In the genomic region with DNA sequence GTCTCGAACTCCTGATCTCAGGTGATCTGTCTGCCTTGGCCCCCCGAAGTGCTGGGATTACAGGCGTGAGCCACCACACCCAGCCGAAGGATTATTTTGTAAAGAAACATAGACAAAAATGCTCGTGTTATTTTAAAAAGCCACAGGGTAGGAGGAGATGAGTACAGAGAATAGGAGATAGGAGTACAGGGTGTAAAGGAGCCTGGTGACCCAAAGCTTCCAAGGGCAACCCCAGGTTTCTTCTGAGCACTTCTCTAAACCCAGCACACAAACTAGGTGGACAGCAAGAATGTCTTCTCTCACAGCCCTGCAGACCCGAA, we compare ENCODE assay signal across 21 cellular contexts. TPM values are rescaled to one million over a fixed set of nuclear protein-coding genes. Genes with fewer than 3 reads are reported as not detected.
DNase-seq lines count a peak whose midpoint lies in the region; ATAC-seq and TF ChIP-seq lines count a peak whose summit lies in the region.
"Had no signal": no experiment of that assay in that cellular context is flagged by ENCODE, and none has a peak within 500 bp of the region (broad histone marks: within the 10 kb centered on the region; RNA-seq: fewer than 3 reads in every experiment).

No MANE protein-coding gene starts in this region.

- H3K9me3 Mint-ChIP-seq in activated T-cell treated with anti-CD3 and anti-CD28 coated beads, Interleukin-2, amount 50 U/mL, for 24 hours, result no peaks in the 10 kb centered on the region
- no peaks in the 10 kb centered on the region for H3K9me3 Mint-ChIP-seq in natural killer cell
- H3K9me3 Mint-ChIP-seq: IgD-negative memory B cell had no signal

- WGBS in trophoblast cell (ENCODE audit: extremely low coverage, insufficient coverage, insufficient read length), result no CpG with 5 or more reads among the region's 6 CpGs

- no peak for TF ChIP-seq RAD21 in HCT116 (IDR thresholded peaks at IDR 0.05; ENCODE audit: low read depth)

- POLR2A ChIA-PET in A673 (lab: Charles Lee; ENCODE audit: low non-redundant PET), result no interaction called here
- POLR2A ChIA-PET in HCT116 (lab: Charles Lee), result no interaction called here

- H2AFZ ChIP-seq in HCT116 (ENCODE audit: low read depth, low read length, poor library complexity, severe bottlenecking) (no peak overlapping the region), trophoblast cell (ENCODE audit: insufficient read depth, low read length, poor library complexity) (no peak overlapping the region)

- no peak overlapping the region for H3K14ac ChIP-seq in trophoblast cell (ENCODE audit: low read length)

- H3K4me2 ChIP-seq in HCT116 (ENCODE audit: low read length) (0 out of 2 replicates have a peak overlapping the region, but pooled peaks have one; percentile 10), trophoblast cell (ENCODE audit: low read length) (no peak overlapping the region)

- no peak overlapping the region for H3K23ac ChIP-seq in trophoblast cell (ENCODE audit: low read length)

- intact Hi-C loops in A673 (cut with micrococcal nuclease; ENCODE audit: unreplicated experiment), result no loop called here
- intact Hi-C loops in HCT116 (cut with micrococcal nuclease), result no loop called here
- intact Hi-C loops in natural killer cell (cut with micrococcal nuclease), result no loop called here

- H2BK120ac ChIP-seq in trophoblast cell (ENCODE audit: insufficient read depth, low read length, poor library complexity), result no peak overlapping the region

- H3K36me3 ChIP-seq in A673 (ENCODE audit: insufficient read depth, low read length, poor library complexity, severe bottlenecking) (peaks cover 13% of the 10 kb centered on the region), HCT116 (ENCODE audit: control insufficient read depth in 1 of 2, insufficient read depth in 2 of 2, low read length in 2 of 2) (no peaks in the 10 kb centered on the region), trophoblast cell (ENCODE audit: control insufficient read depth in 1 of 2, insufficient read depth in 2 of 2, low read length in 2 of 2) (peaks cover 35 to 36% of the 10 kb centered on the region in 2 experiments)

- no peaks in the 10 kb centered on the region for H3K9me2 ChIP-seq in HCT116 (ENCODE audit: insufficient read depth)

- H3K27ac ChIP-seq in A673 (ENCODE audit: low read depth, low read length, poor library complexity, severe bottlenecking), result no peak overlapping the region
- H3K27ac ChIP-seq in HCT116 (ENCODE audit: low read depth, low read length), result no peak overlapping the region
- peak overlapping the region; percentile 6 for H3K27ac ChIP-seq in trophoblast cell (ENCODE audit: low read depth, low read length)
- H3K27ac ChIP-seq: SJCRH30 had no signal

- H3K4me3 Mint-ChIP-seq in activated T-cell treated with anti-CD3 and anti-CD28 coated beads, Interleukin-2, amount 50 U/mL, for 24 hours, result no peak overlapping the region
- H3K4me3 Mint-ChIP-seq in natural killer cell, result no peak overlapping the region
- H3K4me3 Mint-ChIP-seq: B cell, CD14-positive monocyte had no signal

- H3K27ac Mint-ChIP-seq in activated T-cell treated with anti-CD3 and anti-CD28 coated beads, Interleukin-2, amount 50 U/mL, for 24 hours, result peak overlapping the region; percentile 26
- H3K27ac Mint-ChIP-seq in natural killer cell, result no peak overlapping the region
- H3K27ac Mint-ChIP-seq: B cell had no signal

- no peaks in the 10 kb centered on the region for H4K20me1 ChIP-seq in HCT116 (ENCODE audit: insufficient read depth)

- H3K79me2 ChIP-seq in HCT116 (ENCODE audit: insufficient read depth, low read length) (no peaks in the 10 kb centered on the region), trophoblast cell (ENCODE audit: control insufficient read depth, insufficient read depth, low read length, poor library complexity) (peaks cover 9% of the 10 kb centered on the region)

- H4K12ac ChIP-seq in trophoblast cell (ENCODE audit: low read depth, low read length), result no peak overlapping the region

- H4K91ac ChIP-seq in trophoblast cell (ENCODE audit: low read depth, low read length), result no peak overlapping the region

- no peak for ATAC-seq in HCT116
- no peak for ATAC-seq in natural killer cell
- no peak for ATAC-seq in HG02885 (IDR thresholded peaks at IDR 0.05; ENCODE audit: poor library complexity, unreplicated experiment)

- DNase-seq in activated T-cell treated with anti-CD3 and anti-CD28 coated beads, Interleukin-2, amount 50 U/mL, for 24 hours, result no peak
- no peak for DNase-seq in activated T-cell treated with anti-CD3 and anti-CD28 coated beads, Interleukin-2, amount 50 U/mL, for 1 hour
- DNase-seq in A673 (ENCODE audit: low spot score) (no peak), HCT116 (ENCODE audit: low read depth, low spot score) (no peak), trophoblast cell (no peak), natural killer cell (no peak)
- DNase-seq: DMS 273 treated with DMSO at 0.1 percent for 48 hours; Karpas-422; NCI-H1105 treated with DMSO at 0.1 percent for 48 hours; NCI-H2029 treated with DMSO at 0.1 percent for 48 hours; NCI-H2171; NCI-H345; NCI-H524; NCI-H774; NK-92 treated with Interleukin-12 subunit alpha and Interleukin-12 subunit beta, amount 100 ng/mL, for 24 hours; SJCRH30 had no signal

- H3K9ac ChIP-seq in HCT116 (ENCODE audit: low read length) (no peak overlapping the region), trophoblast cell (ENCODE audit: low read length) (no peak overlapping the region)

- H2BK12ac ChIP-seq in trophoblast cell (ENCODE audit: low read length), result no peak overlapping the region

- no peaks in the 10 kb centered on the region for H3K27me3 Mint-ChIP-seq in activated T-cell treated with anti-CD3 and anti-CD28 coated beads, Interleukin-2, amount 50 U/mL, for 24 hours
- H3K27me3 Mint-ChIP-seq in natural killer cell (ENCODE audit: low read depth in 2 of 2), result no peaks in the 10 kb centered on the region
- H3K27me3 Mint-ChIP-seq: B cell, IgD-negative memory B cell had no signal

- peaks cover 53% of the 10 kb centered on the region for H3K36me3 Mint-ChIP-seq in activated T-cell treated with anti-CD3 and anti-CD28 coated beads, Interleukin-2, amount 50 U/mL, for 24 hours (ENCODE audit: low read depth)
- H3K36me3 Mint-ChIP-seq in natural killer cell, result no peaks in the 10 kb centered on the region

- no peak for TF ChIP-seq POLR2A in HCT116 (IDR thresholded peaks at IDR 0.05; ENCODE audit: borderline replicate concordance, extremely low read depth, insufficient read depth, insufficient read length)

- peaks cover 8% of the 10 kb centered on the region for H3K4me1 ChIP-seq in A673 (ENCODE audit: insufficient read depth, low read length, poor library complexity, severe bottlenecking)
- H3K4me1 ChIP-seq in HCT116 (ENCODE audit: control insufficient read depth in 1 of 2, insufficient read depth in 2 of 2, low read length in 2 of 2), result peaks cover 4 to 22% of the 10 kb centered on the region in 2 experiments; a peak in 3 of 4 replicates
- H3K4me1 ChIP-seq in trophoblast cell (ENCODE audit: control insufficient read depth in 1 of 2, insufficient read depth in 2 of 2, low read length in 2 of 2), result peaks cover 31 to 39% of the 10 kb centered on the region in 2 experiments

- H2BK5ac ChIP-seq in trophoblast cell (ENCODE audit: low read depth, low read length, poor library complexity), result no peak overlapping the region

- H3K4me3 ChIP-seq in A673 (ENCODE audit: low read depth, low read length, poor library complexity, severe bottlenecking), result no peak overlapping the region
- H3K4me3 ChIP-seq in HCT116 (replicated peaks in 1 of 2; ENCODE audit: low read depth in 1 of 2, low read length in 2 of 2), result no peak overlapping the region
- no peak overlapping the region for H3K4me3 ChIP-seq in trophoblast cell (ENCODE audit: low read depth, low read length)
- H3K4me3 ChIP-seq: SJCRH30 had no signal

- H3K4me1 Mint-ChIP-seq in activated T-cell treated with anti-CD3 and anti-CD28 coated beads, Interleukin-2, amount 50 U/mL, for 24 hours (ENCODE audit: low read depth), result peaks cover 36% of the 10 kb centered on the region
- peaks cover 42 to 55% of the 10 kb centered on the region in 2 donors for H3K4me1 Mint-ChIP-seq in natural killer cell

- H3K27me3 ChIP-seq in A673 (replicated peaks; ENCODE audit: insufficient read depth, low read depth, low read length, poor library complexity) (no peaks in the 10 kb centered on the region), HCT116 (ENCODE audit: insufficient read depth, low read length) (no peaks in the 10 kb centered on the region), trophoblast cell (ENCODE audit: insufficient read depth, low read length) (no peaks in the 10 kb centered on the region)
- H3K27me3 ChIP-seq: SJCRH30 had no signal

- CTCF ChIA-PET in A673 (lab: Charles Lee), result no interaction called here
- CTCF ChIA-PET in HCT116 (lab: Charles Lee), result no interaction called here

- TSS peak; percentile 16 for BruUV-seq in A673 (replicated peaks; lab: Mats Ljungman, UMichigan)
- no TSS peak for BruUV-seq in HCT116 (replicated peaks; lab: Mats Ljungman, UMichigan)

- TF ChIP-seq CTCF in A673 (conservative IDR thresholded peaks at IDR 0.05; ENCODE audit: low read depth, low read length), result no peak
- no peak for TF ChIP-seq CTCF in HCT116 (IDR thresholded peaks at IDR 0.05 in 2 of 3, conservative IDR thresholded peaks at IDR 0.05 in 1 of 3; ENCODE audit: borderline replicate concordance in 1 of 3, insufficient read depth in 1 of 3, low read depth in 2 of 3, low read length in 2 of 3)
- no peak for TF ChIP-seq CTCF in natural killer cell (IDR thresholded peaks at IDR 0.05)

- RAD21 ChIA-PET in HCT116 (lab: Charles Lee; ENCODE audit: low non-redundant PET in 1 of 2, low total read pairs in 2 of 2, uncharacterized antibody in 2 of 2, unreplicated experiment in 2 of 2), result no interaction called here

- no peak overlapping the region for H3K4ac ChIP-seq in trophoblast cell (ENCODE audit: low read depth, low read length)

- H2AK5ac ChIP-seq in trophoblast cell (ENCODE audit: low read length), result no peak overlapping the region

- H3K9me3 ChIP-seq in A673 (ENCODE audit: low read depth, low read length, poor library complexity, severe bottlenecking), result no peaks in the 10 kb centered on the region
- H3K9me3 ChIP-seq in HCT116 (ENCODE audit: control insufficient read depth in 1 of 2, insufficient read depth in 1 of 2, low read depth in 1 of 2, low read length in 2 of 2), result no peaks in the 10 kb centered on the region; a peak in 1 of 4 replicates
- no peaks in the 10 kb centered on the region for H3K9me3 ChIP-seq in trophoblast cell (ENCODE audit: insufficient read depth, low read depth, low read length)
- H3K9me3 ChIP-seq: SJCRH30 had no signal

- H3K79me1 ChIP-seq in trophoblast cell (ENCODE audit: low read length), result peaks cover 14% of the 10 kb centered on the region

- H3K18ac ChIP-seq in trophoblast cell (ENCODE audit: low read length), result no peak overlapping the region

- no peak overlapping the region for H4K8ac ChIP-seq in trophoblast cell (ENCODE audit: low read depth, low read length)

TF ChIP-seq in HCT116, 20 proteins besides CTCF, POLR2A, EP300 and RAD21 (continues in another document):
- no peak for TF ChIP-seq YY1 (IDR thresholded peaks at IDR 0.05; ENCODE audit: extremely low read depth, insufficient replicate concordance, low read depth, low read length)
- no peak for TF ChIP-seq EZH2phosphoT487 (IDR thresholded peaks at IDR 0.05; ENCODE audit: borderline replicate concordance)
- no peak for TF ChIP-seq CBX3 (IDR thresholded peaks at IDR 0.05; ENCODE audit: low read depth)
- TF ChIP-seq FOSL1 (IDR thresholded peaks at IDR 0.05; ENCODE audit: low read depth), result no peak

RNA-seq across cellular contexts. Expression of a gene that starts 54.7 kb away (rescaled TPM):
- total RNA-seq in A673 (2021) (3.5 and 7.5 TPM in 2 replicates), HCT116 (2021; ENCODE audit: unreplicated experiment) (11.3 TPM), natural killer cell (1 to 10 TPM; 2.8 to 5.4 (median 3.7) TPM)
- polyA plus RNA-seq in HCT116 (2012), result 8.5 and 9.9 TPM in 2 replicates
- 0.72 and 1.0 TPM in 2 replicates for polyA plus RNA-seq in trophoblast cell (2013)
- total RNA-seq: A172, SJCRH30 had no signal
- polyA plus RNA-seq: IgD-negative memory B cell had no signal
